ENCODE assay signal across 34 cellular contexts in the genomic region with DNA sequence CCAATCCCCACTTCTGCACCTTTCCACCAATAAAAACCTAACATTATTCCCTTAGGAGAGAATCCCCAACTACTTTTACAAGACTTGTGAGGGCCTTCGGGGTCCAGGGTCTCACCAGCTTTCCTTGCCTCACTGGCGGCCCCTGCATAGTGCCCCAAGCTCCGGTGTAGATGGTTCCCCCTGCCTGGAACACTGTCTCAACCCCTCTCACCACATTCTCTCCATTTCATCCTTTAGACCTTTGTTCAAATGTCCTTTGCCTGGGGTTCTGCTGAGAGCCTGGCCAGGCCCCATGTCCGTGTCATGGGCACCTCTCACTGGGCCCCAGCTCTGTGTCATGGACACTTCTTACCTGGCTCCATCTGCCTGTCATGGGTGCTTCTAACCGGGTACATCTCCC.
"Had no signal": no experiment of that assay in that cellular context is flagged by ENCODE, and none has a peak within 500 bp of the region (broad histone marks: within the 10 kb centered on the region; RNA-seq: fewer than 3 reads in every experiment).

No MANE protein-coding gene starts in this region.

- H3K4me1 Mint-ChIP-seq: activated B cell treated with CpG ODN at 0.5 μM for 24 hours; activated CD4-positive, alpha-beta T cell treated with anti-CD3 and anti-CD28 coated beads, Interleukin-2, amount 10 ng/mL, durations not matched to agents 24 days and 14 days; activated naive CD4-positive, alpha-beta T cell treated with anti-CD3 and anti-CD28 coated beads, Interleukin-2, amount 10 ng/mL, durations not matched to agents 7 days and 5 days; activated naive CD8-positive, alpha-beta T cell treated with anti-CD3 and anti-CD28 coated beads for 36 hours had no signal

- H3K27me3 ChIP-seq: body of pancreas, brain microvascular endothelial cell had no signal

- DNase-seq: activated B cell treated with CpG ODN at 0.5 μM for 24 hours; activated CD4-positive, alpha-beta memory T cell treated with anti-CD3 and anti-CD28 coated beads for 36 hours; activated CD4-positive, alpha-beta T cell treated with anti-CD3 and anti-CD28 coated beads for 4 hours; activated CD4-positive, alpha-beta T cell treated with anti-CD3 and anti-CD28 coated beads, Interleukin-2, amount 10 ng/mL, durations not matched to agents 24 days and 14 days; activated CD4-positive, alpha-beta T cell treated with anti-CD3 and anti-CD28 coated beads, Interleukin-2, amount 50 U/mL, for 1 hour; activated CD4-positive, alpha-beta T cell treated with anti-CD3 and anti-CD28 coated beads, Interleukin-2, amount 50 U/mL, for 4 hours; activated CD4-positive, CD25-positive, alpha-beta regulatory T cell treated with anti-CD3 and anti-CD28 coated beads, Interleukin-2, amount 50 U/mL, for 72 hours; activated CD8-positive, alpha-beta memory T cell treated with anti-CD3 and anti-CD28 coated beads, Interleukin-2, amount 50 U/mL, for 4 hours; activated CD8-positive, alpha-beta T cell treated with anti-CD3 and anti-CD28 coated beads for 36 hours; activated effector memory CD4-positive, alpha-beta T cell treated with Interleukin-2 at 50 U/mL for 16 hours; activated gamma-delta T cell; activated naive CD4-positive, alpha-beta T cell treated with anti-CD3 and anti-CD28 coated beads, Interleukin-2, amount 10 ng/mL, durations not matched to agents 7 days and 5 days; activated naive CD4-positive, alpha-beta T cell treated with Interleukin-2 at 50 U/mL for 16 hours; activated naive CD8-positive, alpha-beta T cell treated with anti-CD3 and anti-CD28 coated beads for 36 hours; activated T-cell treated with anti-CD3 and anti-CD28 coated beads for 4 hours; activated T-cell treated with anti-CD3 and anti-CD28 coated beads, Interleukin-2, amount 50 U/mL, for 1 hour; activated T-cell treated with anti-CD3 and anti-CD28 coated beads, Interleukin-2, amount 50 U/mL, for 4 hours; activated T-cell treated with anti-CD3 and anti-CD28 coated beads, Interleukin-2, amount 50 U/mL, for 72 hours; adrenal gland; amniotic stem cell; aorta; body of pancreas; brain microvascular endothelial cell; central memory CD4-positive, alpha-beta T cell; SW 1271; T-helper 1 cell; T-helper 2 cell; T-helper 9 cell had no signal

- H3K27ac Mint-ChIP-seq: activated CD4-positive, alpha-beta memory T cell treated with anti-CD3 and anti-CD28 coated beads for 36 hours; activated CD4-positive, alpha-beta T cell treated with anti-CD3 and anti-CD28 coated beads, Interleukin-2, amount 10 ng/mL, durations not matched to agents 24 days and 14 days; activated CD8-positive, alpha-beta T cell treated with anti-CD3 and anti-CD28 coated beads for 36 hours; activated naive CD4-positive, alpha-beta T cell treated with anti-CD3 and anti-CD28 coated beads, Interleukin-2, amount 10 ng/mL, durations not matched to agents 7 days and 5 days; activated naive CD4-positive, alpha-beta T cell treated with anti-CD3 and anti-CD28 coated beads, Interleukin-2, amount 50 U/mL, for 72 hours; activated naive CD8-positive, alpha-beta T cell treated with anti-CD3 and anti-CD28 coated beads for 36 hours; activated T-cell treated with anti-CD3 and anti-CD28 coated beads, Interleukin-2, amount 50 U/mL, for 72 hours; activated T-helper 2 cell treated with anti-CD3 and anti-CD28 coated beads, Interferon-gamma antibody, Interleukin-2, Interleukin-4, amounts not matched to agents 10 μg/mL and 5 μg/mL and 100 μg/mL, durations not matched to agents 14 hours and 24 hours and 36 hours; T-helper 1 cell treated with Interleukin-12 subunit alpha and Interleukin-12 subunit beta and Interleukin-4 antibody, amounts not matched to agents 30 μg/mL and 1 μg/mL, for 36 hours; T-helper 2 cell treated with Interferon-gamma antibody and Interleukin-4, amounts not matched to agents 5 μg/mL and 100 μg/mL, for 36 hours had no signal

- H3K9me3 Mint-ChIP-seq: activated CD8-positive, alpha-beta T cell treated with anti-CD3 and anti-CD28 coated beads for 36 hours; activated T-cell treated with anti-CD3 and anti-CD28 coated beads, Interleukin-2, amount 50 U/mL, for 72 hours; activated T-helper 2 cell treated with anti-CD3 and anti-CD28 coated beads, Interferon-gamma antibody, Interleukin-2, Interleukin-4, amounts not matched to agents 10 μg/mL and 5 μg/mL and 100 μg/mL, durations not matched to agents 14 hours and 24 hours and 36 hours; T-helper 2 cell treated with Interferon-gamma antibody and Interleukin-4, amounts not matched to agents 5 μg/mL and 100 μg/mL, for 36 hours had no signal

- H3K4me3 ChIP-seq: adrenal gland, body of pancreas, breast epithelium had no signal

- H3K27ac ChIP-seq: adrenal gland, body of pancreas, brain microvascular endothelial cell, breast epithelium, VCaP had no signal

- H3K36me3 Mint-ChIP-seq: activated naive CD4-positive, alpha-beta T cell treated with anti-CD3 and anti-CD28 coated beads, Interleukin-2, amount 10 ng/mL, durations not matched to agents 7 days and 5 days had no signal

- H3K4me1 ChIP-seq: body of pancreas, breast epithelium had no signal

- H3K36me3 ChIP-seq: adrenal gland, brain microvascular endothelial cell, breast epithelium had no signal

- H3K9me3 ChIP-seq: body of pancreas had no signal

- H3K4me3 Mint-ChIP-seq: activated B cell treated with CpG ODN at 0.5 μM for 24 hours; activated CD4-positive, alpha-beta memory T cell treated with anti-CD3 and anti-CD28 coated beads for 36 hours; activated CD4-positive, alpha-beta T cell treated with anti-CD3 and anti-CD28 coated beads, Interleukin-2, amount 10 ng/mL, durations not matched to agents 24 days and 14 days; activated CD8-positive, alpha-beta T cell treated with anti-CD3 and anti-CD28 coated beads for 36 hours; activated naive CD4-positive, alpha-beta T cell treated with anti-CD3 and anti-CD28 coated beads, Interleukin-2, amount 10 ng/mL, durations not matched to agents 7 days and 5 days; activated naive CD8-positive, alpha-beta T cell treated with anti-CD3 and anti-CD28 coated beads for 36 hours; activated T-cell treated with anti-CD3 and anti-CD28 coated beads, Interleukin-2, amount 50 U/mL, for 4 hours; activated T-cell treated with anti-CD3 and anti-CD28 coated beads, Interleukin-2, amount 50 U/mL, for 72 hours; T-helper 1 cell treated with Interleukin-12 subunit alpha and Interleukin-12 subunit beta and Interleukin-4 antibody, amounts not matched to agents 30 μg/mL and 1 μg/mL, for 36 hours; T-helper 2 cell treated with Interferon-gamma antibody and Interleukin-4, amounts not matched to agents 5 μg/mL and 100 μg/mL, for 36 hours had no signal
